In genomic region chr2:120824246-120824645, GRCh38 we compare ENCODE assay signal across 18 cellular contexts.
DNase-seq lines count a peak whose midpoint lies in the region; ATAC-seq, FAIRE-seq and TF ChIP-seq lines count a peak whose summit lies in the region.
"Had no signal": no experiment of that assay in that cellular context is flagged by ENCODE, and none has a peak within 500 bp of the region (broad histone marks: within the 10 kb centered on the region; RNA-seq: fewer than 3 reads in every experiment).

No MANE protein-coding gene starts in this region.

- H4K8ac ChIP-seq in H9 (replicated peaks; ENCODE audit: insufficient read length, low read depth, low read length): no peak overlapping the region
- no peak overlapping the region for H4K8ac ChIP-seq in H1 (ENCODE audit: extremely low read depth, insufficient read depth, low read length)

- H4K5ac ChIP-seq in H9 (ENCODE audit: insufficient read length, low read depth, low read length) (no peak overlapping the region), H1 (ENCODE audit: insufficient read length, low read depth, low read length) (no peak overlapping the region)

- H3K79me1 ChIP-seq in H9 (ENCODE audit: insufficient read depth, low read depth, low read length, poor library complexity, severe bottlenecking) (no peaks in the 10 kb centered on the region), H1 (ENCODE audit: low read depth, low read length) (peaks cover 31% of the 10 kb centered on the region)

- no peak overlapping the region for H3K23ac ChIP-seq in H9 (ENCODE audit: insufficient read length, low read depth, low read length)
- H3K23ac ChIP-seq in H1 (ENCODE audit: insufficient read length): no peak overlapping the region

- no peak for TF ChIP-seq RAD21 in H1 (IDR thresholded peaks at IDR 0.05 in 1 of 2, conservative IDR thresholded peaks at IDR 0.05 in 1 of 2; ENCODE audit: low read depth in 2 of 2, low read length in 2 of 2)

- H3K4me3 ChIP-seq in GM23338 (no peak overlapping the region), H1 (ENCODE audit: extremely low read depth in 1 of 4, insufficient read depth in 2 of 4, low read depth in 3 of 4, low read length in 4 of 4) (no peak overlapping the region), sigmoid colon (no peak overlapping the region), PC-3 (ENCODE audit: low read length) (no peak overlapping the region)
- H3K4me3 ChIP-seq: GM23248 had no signal

- H4K91ac ChIP-seq in H9 (ENCODE audit: insufficient read length, low read depth, low read length): no peak overlapping the region
- no peak overlapping the region for H4K91ac ChIP-seq in H1 (replicated peaks; ENCODE audit: insufficient read length, low read length)

- POLR2A ChIA-PET in H1 (lab: Charles Lee; ENCODE audit: partially characterized antibody): interaction anchor here (1.3 to 1.5 kb wide), 2 partner anchors 28 to 251 kb away, joined by 3 to 4 read pairs; no protein-coding TSS in a partner anchor
- POLR2A ChIA-PET in PC-3 (lab: Charles Lee; ENCODE audit: unreplicated experiment): no interaction called here

- FAIRE-seq in H1 (lab: Jason Lieb, UNC): no peak
- FAIRE-seq: A204.1, G401.6, GM12891 had no signal

- H3K36me3 ChIP-seq in GM23338 (ENCODE audit: insufficient read depth) (no peaks in the 10 kb centered on the region), H1 (ENCODE audit: control insufficient read depth in 2 of 4, insufficient read depth in 4 of 4, low read length in 3 of 4) (no peaks in the 10 kb centered on the region; a peak in 1 of 8 replicates), sigmoid colon (no peaks in the 10 kb centered on the region), PC-3 (ENCODE audit: low read depth, low read length) (no peaks in the 10 kb centered on the region)
- H3K36me3 ChIP-seq: BE2C had no signal

- H3K27me3 ChIP-seq in GM23338 (ENCODE audit: insufficient read depth): no peaks in the 10 kb centered on the region
- H3K27me3 ChIP-seq in H9 (ENCODE audit: insufficient read depth, low read length): no peaks in the 10 kb centered on the region
- no peaks in the 10 kb centered on the region for H3K27me3 ChIP-seq in H1 (replicated peaks in 1 of 4; ENCODE audit: control insufficient read depth in 3 of 4, extremely low read depth in 1 of 4, insufficient read depth in 3 of 4, low read length in 3 of 4)
- H3K27me3 ChIP-seq in sigmoid colon: no peaks in the 10 kb centered on the region
- no peaks in the 10 kb centered on the region for H3K27me3 ChIP-seq in PC-3 (ENCODE audit: low read length)
- H3K27me3 ChIP-seq: BE2C had no signal

- H2BK12ac ChIP-seq in H9 (ENCODE audit: insufficient read length, low read depth, low read length): no peak overlapping the region
- H2BK12ac ChIP-seq in H1 (ENCODE audit: low read depth, low read length): 0 out of 2 replicates have a peak overlapping the region, but pooled peaks have one; percentile 68

- TF ChIP-seq EP300 in H1 (IDR thresholded peaks at IDR 0.05; ENCODE audit: borderline replicate concordance in 1 of 2, low read depth in 2 of 2, low read length in 2 of 2) (no peak), sigmoid colon (IDR thresholded peaks at IDR 0.05) (no peak)

- H3K4me3 Mint-ChIP-seq in GM23338 (no peak overlapping the region; the same call in 2 of the 3 replicates), H9 (no peak overlapping the region)
- H3K4me3 Mint-ChIP-seq: CD4-positive, CD25-positive, alpha-beta regulatory T cell; CD8-positive, alpha-beta memory T cell had no signal

- WGBS in H9 (ENCODE audit: extremely low coverage, insufficient read length, low lambda C conversion rate): no CpG with 5 or more reads among the region's 8 CpGs
- WGBS in H1 (ENCODE audit: extremely low coverage in 1 of 2, insufficient coverage in 1 of 2, insufficient read length in 1 of 2, insufficient replicate concordance in 2 of 2, low coverage in 1 of 2, low lambda C conversion rate in 2 of 2, missing lambda C conversion rate in 1 of 2), 2 experiments: 99% methylated on average over 8 of the region's 8 CpGs; no CpG with 5 or more reads in 1 of the 2 experiments
- 79 to 91% methylated on average over 8 of the region's 8 CpGs for WGBS in sigmoid colon, 2 donors

- peaks cover 61% of the 10 kb centered on the region for H3K4me1 ChIP-seq in GM23338 (ENCODE audit: insufficient read depth)
- H3K4me1 ChIP-seq in H9 (ENCODE audit: insufficient read depth, low read length): peaks cover 16% of the 10 kb centered on the region; the same call in 1 of the 2 replicates
- peaks cover 0 to 27% (median 21%) of the 10 kb centered on the region in 4 experiments; a peak in 6 of 7 replicates for H3K4me1 ChIP-seq in H1 (replicated peaks in 1 of 4; ENCODE audit: control insufficient read depth in 3 of 4, insufficient read depth in 4 of 4, low read length in 3 of 4)
- H3K4me1 ChIP-seq in sigmoid colon: peaks cover 0 to 66% (median 51%) of the 10 kb centered on the region in 4 donors
- no peaks in the 10 kb centered on the region for H3K4me1 ChIP-seq in PC-3 (ENCODE audit: insufficient read depth, low read length)

- CTCF ChIA-PET in H1 (lab: Charles Lee; ENCODE audit: partially characterized antibody): interaction anchor here (0.8 to 2.2 kb wide), 6 partner anchors 9 to 175 kb away, joined by 3 to 5 read pairs (median 3); no protein-coding TSS in a partner anchor
- CTCF ChIA-PET in PC-3 (lab: Charles Lee): no interaction called here

- H3K79me2 ChIP-seq in GM23338 (replicated peaks; ENCODE audit: insufficient read depth) (peaks cover 79% of the 10 kb centered on the region), H9 (ENCODE audit: insufficient read depth, low read length) (no peaks in the 10 kb centered on the region; the same call in 1 of the 2 replicates), H1 (ENCODE audit: control insufficient read depth in 1 of 2, insufficient read depth in 2 of 2, low read length in 2 of 2) (peaks cover 0 to 45% of the 10 kb centered on the region in 2 experiments; a peak in 2 of 4 replicates), PC-3 (ENCODE audit: low read length) (no peaks in the 10 kb centered on the region)

- H3K27ac ChIP-seq in GM23338 (ENCODE audit: low read depth) (no peak overlapping the region), H9 (ENCODE audit: insufficient read length, low read depth, low read length) (no peak overlapping the region), H1 (ENCODE audit: low read depth, low read length) (peak overlapping the region; percentile 15; the same call in 1 of the 2 replicates), sigmoid colon (peak overlapping the region in 3 of 4 donors; percentile 79 to 83 (median 79)), PC-3 (ENCODE audit: low read length) (no peak overlapping the region)
- H3K27ac ChIP-seq: GM23248 had no signal

- no peak overlapping the region for H2BK120ac ChIP-seq in H9 (ENCODE audit: low read depth, low read length, poor library complexity, severe bottlenecking)
- H2BK120ac ChIP-seq in H1 (replicated peaks; ENCODE audit: low read depth, low read length): no peak overlapping the region

- H2BK15ac ChIP-seq in H9 (ENCODE audit: low read depth, low read length) (no peak overlapping the region), H1 (ENCODE audit: low read length) (peak overlapping the region; percentile 97; the same call in 1 of the 2 replicates)

- H3K9me3 Mint-ChIP-seq in GM23338 (no peaks in the 10 kb centered on the region), H9 (no peaks in the 10 kb centered on the region)
- H3K9me3 Mint-ChIP-seq: CD4-positive, CD25-positive, alpha-beta regulatory T cell; CD8-positive, alpha-beta memory T cell had no signal

- H3F3A ChIP-seq in GM23338 (replicated peaks; ENCODE audit: low read depth) (peaks cover 3% of the 10 kb centered on the region; the same call in 1 of the 2 replicates), PC-3 (ENCODE audit: low read length, unreplicated experiment) (no peaks in the 10 kb centered on the region)

- H3K56ac ChIP-seq in H9 (ENCODE audit: insufficient read length, low read depth, low read length) (no peak overlapping the region), H1 (replicated peaks; ENCODE audit: insufficient read length, low read depth, low read length) (no peak overlapping the region)

- BruUV-seq in PC-3 (replicated peaks; lab: Mats Ljungman, UMichigan): no TSS peak

- H2BK5ac ChIP-seq in H9 (ENCODE audit: insufficient read length, low read length): no peak overlapping the region
- H2BK5ac ChIP-seq in H1 (ENCODE audit: low read depth, low read length): no peak overlapping the region; the same call in 1 of the 2 replicates

- H3K4me1 Mint-ChIP-seq in GM23338 (peaks cover 83% of the 10 kb centered on the region), H9 (peaks cover 66 to 72% of the 10 kb centered on the region in 2 experiments)
- H3K4me1 Mint-ChIP-seq: CD4-positive, CD25-positive, alpha-beta regulatory T cell; CD8-positive, alpha-beta memory T cell had no signal

- no peaks in the 10 kb centered on the region for H3K9me3 ChIP-seq in H9 (ENCODE audit: control insufficient read depth, low read depth, low read length)
- no peaks in the 10 kb centered on the region for H3K9me3 ChIP-seq in H1 (ENCODE audit: insufficient read depth in 2 of 2, low read depth in 1 of 2, low read length in 1 of 2)
- no peaks in the 10 kb centered on the region for H3K9me3 ChIP-seq in sigmoid colon
- H3K9me3 ChIP-seq in PC-3 (ENCODE audit: low read length): no peaks in the 10 kb centered on the region
- H3K9me3 ChIP-seq: BE2C had no signal

- H2BK20ac ChIP-seq in H9 (ENCODE audit: low read depth, low read length, poor library complexity, severe bottlenecking) (no peak overlapping the region), H1 (ENCODE audit: low read length) (0 out of 2 replicates have a peak overlapping the region, but pooled peaks have one; percentile 61)

- H3K14ac ChIP-seq in H9 (ENCODE audit: insufficient read depth, low read length): no peak overlapping the region
- no peak overlapping the region for H3K14ac ChIP-seq in H1 (ENCODE audit: insufficient read length)

- H3T11ph ChIP-seq in H9 (ENCODE audit: low read length): no peak overlapping the region

- H2AK5ac ChIP-seq in H9 (ENCODE audit: insufficient read length, low read length): no peak overlapping the region
- H2AK5ac ChIP-seq in H1 (ENCODE audit: low read depth, low read length): no peak overlapping the region; the same call in 1 of the 2 replicates

- no peaks in the 10 kb centered on the region for H3K9me2 ChIP-seq in GM23338 (ENCODE audit: insufficient read depth)
- no peaks in the 10 kb centered on the region for H3K9me2 ChIP-seq in PC-3 (replicated peaks; ENCODE audit: low read length)

- H3K18ac ChIP-seq in H9 (ENCODE audit: insufficient read length, low read depth, low read length) (no peak overlapping the region), H1 (ENCODE audit: extremely low read depth, low read length) (peak overlapping the region; percentile 76; the same call in 1 of the 2 replicates)

- H3K36me3 Mint-ChIP-seq in GM23338 (ENCODE audit: low read depth) (peaks cover 3% of the 10 kb centered on the region; the same call in 1 of the 3 replicates), H9 (ENCODE audit: insufficient read depth in 1 of 3, low read depth in 3 of 3) (peaks cover 2 to 18% (median 10%) of the 10 kb centered on the region in 3 experiments; a peak in 5 of 7 replicates)
- H3K36me3 Mint-ChIP-seq: CD4-positive, CD25-positive, alpha-beta regulatory T cell; CD8-positive, alpha-beta memory T cell had no signal

- no peak overlapping the region for H2AFZ ChIP-seq in GM23338
- no peak overlapping the region for H2AFZ ChIP-seq in H9 (ENCODE audit: low read length)
- H2AFZ ChIP-seq in H1 (ENCODE audit: low read length): no peak overlapping the region
- no peak overlapping the region for H2AFZ ChIP-seq in PC-3 (ENCODE audit: low read length)
- H2AFZ ChIP-seq: GM23248 had no signal

- TF ChIP-seq CTCF in GM23338 (conservative IDR thresholded peaks at IDR 0.05; ENCODE audit: low read depth in 2 of 2): no peak
- TF ChIP-seq CTCF in H9 (conservative IDR thresholded peaks at IDR 0.05): no peak
- TF ChIP-seq CTCF in H1 (IDR thresholded peaks at IDR 0.05; ENCODE audit: control extremely low read depth in 1 of 3, insufficient read depth in 1 of 3, low read depth in 1 of 3, low read length in 3 of 3): no peak
- no peak for TF ChIP-seq CTCF in sigmoid colon (IDR thresholded peaks at IDR 0.05)
- TF ChIP-seq CTCF in PC-3 (conservative IDR thresholded peaks at IDR 0.05; ENCODE audit: low read depth, low read length): no peak

- intact Hi-C loops in sigmoid colon (cut with DNase I) (loop anchor here (10.0 kb wide), 2 partner anchors 251 to 1459 kb away; partner anchors contain the start of genes C2orf76 and DBI), PC-3 (cut with micrococcal nuclease) (no loop called here)

- H4K20me1 ChIP-seq in GM23338 (replicated peaks; ENCODE audit: insufficient read depth) (peaks cover 24% of the 10 kb centered on the region), H9 (ENCODE audit: control insufficient read depth, insufficient read depth, insufficient read length) (no peaks in the 10 kb centered on the region), H1 (replicated peaks in 1 of 2; ENCODE audit: control insufficient read depth in 1 of 2, insufficient read depth in 2 of 2, low read length in 2 of 2) (peaks cover 23 to 26% of the 10 kb centered on the region in 2 experiments), PC-3 (ENCODE audit: low read length) (no peaks in the 10 kb centered on the region)

- H3K27ac Mint-ChIP-seq in GM23338 (no peak overlapping the region), H9 (peak overlapping the region in 2 of 3 experiments; percentile 12 to 44; a peak in 2 of 7 replicates)
- H3K27ac Mint-ChIP-seq: CD4-positive, CD25-positive, alpha-beta regulatory T cell; CD8-positive, alpha-beta memory T cell had no signal

- H3K9ac ChIP-seq in H9 (ENCODE audit: extremely low read depth, insufficient read length, low read length) (no peak overlapping the region), H1 (replicated peaks in 1 of 4; ENCODE audit: extremely low read depth in 1 of 4, low read depth in 3 of 4, low read length in 3 of 4) (no peak overlapping the region), PC-3 (ENCODE audit: low read length) (no peak overlapping the region)
- H3K9ac ChIP-seq: GM23248 had no signal

- DNase-seq in GM23338 (ENCODE audit: low spot score) (no peak), H9 (no peak), H1 (ENCODE audit: low read depth in 1 of 2, low spot score in 2 of 2) (no peak), sigmoid colon (no peak), cerebellum (ENCODE audit: low spot score) (no peak), PC-3 (no peak), middle frontal gyrus (ENCODE audit: extremely low spot score, low spot score) (no peak)
- DNase-seq: ACHN; BE2C; C1 segment of cervical spinal cord; CD4-positive, CD25-positive, alpha-beta regulatory T cell; CD8-positive, alpha-beta memory T cell; COR-L47; GM23248; H7 had no signal

- TF ChIP-seq POLR2A in H1 (IDR thresholded peaks at IDR 0.05; ENCODE audit: control extremely low read depth in 1 of 2, low read depth in 2 of 2, low read length in 2 of 2): no peak
- TF ChIP-seq POLR2A in sigmoid colon (IDR thresholded peaks at IDR 0.05): no peak

- ATAC-seq in GM23338 (no peak), PC-3 (no peak)

- H3K4me2 ChIP-seq in GM23338 (peak overlapping the region; percentile 57; the same call in 1 of the 2 replicates), H9 (ENCODE audit: insufficient read depth, insufficient read length, low read length) (no peak overlapping the region), H1 (ENCODE audit: insufficient read depth in 1 of 2, low read depth in 2 of 2, low read length in 2 of 2) (no peak overlapping the region; a peak in 1 of 4 replicates), PC-3 (ENCODE audit: low read length) (no peak overlapping the region)

- H3K27me3 Mint-ChIP-seq in GM23338 (ENCODE audit: insufficient read depth, low read depth, poor library complexity): no peaks in the 10 kb centered on the region
- H3K27me3 Mint-ChIP-seq in H9 (ENCODE audit: low read depth): no peaks in the 10 kb centered on the region; the same call in 1 of the 2 replicates
- H3K27me3 Mint-ChIP-seq: CD4-positive, CD25-positive, alpha-beta regulatory T cell had no signal

- H3K23me2 ChIP-seq in H9 (ENCODE audit: insufficient read length, low read depth, low read length, poor library complexity, severe bottlenecking): no peaks in the 10 kb centered on the region
- H3K23me2 ChIP-seq in H1 (ENCODE audit: low read depth, low read length): no peaks in the 10 kb centered on the region

- H3K4ac ChIP-seq in H9 (ENCODE audit: low read depth, low read length) (no peak overlapping the region), H1 (replicated peaks; ENCODE audit: insufficient read length, low read depth, low read length) (no peak overlapping the region)

Comparison
In these comparisons a context has a peak if more than half of its experiments do, and no peak if none do; other contexts are left out.
1. H3K27ac ChIP-seq: peak in H1 (single experiment) and sigmoid colon (3 of 4); none in GM23338 (single experiment), H9 (single experiment) and PC-3 (single experiment).